In the genomic region with DNA sequence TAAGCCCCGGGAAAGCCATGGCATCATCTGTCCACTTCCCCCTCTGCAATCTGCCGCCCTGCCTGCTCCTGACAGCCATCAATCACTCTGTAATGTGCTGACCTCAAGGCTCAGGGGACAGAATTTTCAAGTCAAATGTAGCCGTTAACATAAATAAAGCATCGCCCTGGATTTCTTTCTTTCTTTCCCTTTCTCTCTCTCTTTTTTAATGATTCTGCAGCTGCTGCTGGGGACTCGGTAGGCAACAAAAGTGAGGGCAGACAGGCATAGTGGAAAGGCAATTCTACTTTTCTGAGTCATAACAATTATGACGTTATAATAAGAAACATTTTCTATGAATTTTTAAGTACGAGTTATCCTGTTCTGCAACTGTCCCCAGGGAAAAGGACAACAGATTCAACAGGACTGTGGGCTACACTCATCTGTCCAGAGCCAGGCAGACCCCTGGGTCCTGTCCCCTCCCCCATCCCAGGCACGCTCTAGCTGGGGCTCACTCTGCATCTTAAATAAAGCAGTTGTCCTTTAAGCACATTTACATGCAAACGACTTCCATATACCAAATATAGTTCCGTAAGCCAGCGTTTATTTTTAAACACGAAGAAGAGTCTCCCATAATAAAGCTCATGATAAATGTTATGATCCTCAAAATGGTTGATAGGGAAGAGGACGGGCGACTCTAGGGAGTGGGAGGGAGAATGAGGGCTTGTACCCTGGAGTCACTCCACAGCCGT, we compare ENCODE assay signal across 1 cellular context.
A peak's percentile ranks its signal among the peaks of the same experiment; 100 is the strongest.
TF ChIP-seq lines count a peak whose summit lies in the region.

No MANE protein-coding gene starts in this region.

TF ChIP-seq in K562, 482 proteins besides CTCF, POLR2A, EP300 and RAD21 (continued from another document and continues in another):
- TF ChIP-seq LARP7 (IDR thresholded peaks at IDR 0.05) (no peak), ELF4 (CRISPR knock-in tag; IDR thresholded peaks at IDR 0.05) (no peak), ESRRA (IDR thresholded peaks at IDR 0.05; ENCODE audit: borderline replicate concordance, low read depth) (peak; percentile 26; the same call in 1 of the 2 replicates), GTF2F1 (IDR thresholded peaks at IDR 0.05; ENCODE audit: low read depth, low read length) (no peak), FOXP4 (CRISPR knock-in tag; IDR thresholded peaks at IDR 0.05; ENCODE audit: borderline replicate concordance) (no peak), JUN (IDR thresholded peaks at IDR 0.05; ENCODE audit: borderline replicate concordance, low read depth, low read length) (no peak), JUN (CRISPR knock-in tag; IDR thresholded peaks at IDR 0.05; ENCODE audit: borderline replicate concordance) (no peak), THRAP3 (IDR thresholded peaks at IDR 0.05; ENCODE audit: borderline replicate concordance) (no peak), CEBPB (tag; IDR thresholded peaks at IDR 0.05) (no peak), ZNF354B (CRISPR knock-in tag; IDR thresholded peaks at IDR 0.05) (no peak), ZNF699 (CRISPR knock-in tag; IDR thresholded peaks at IDR 0.05; ENCODE audit: insufficient replicate concordance) (no peak), EP400 (IDR thresholded peaks at IDR 0.05) (no peak), ADNP (tag; IDR thresholded peaks at IDR 0.05) (no peak), CEBPZ (IDR thresholded peaks at IDR 0.05; ENCODE audit: borderline replicate concordance, low read depth, low read length) (no peak), ZBED1 (IDR thresholded peaks at IDR 0.05) (no peak), FOSL1 (tag; conservative IDR thresholded peaks at IDR 0.05) (no peak), PREB (CRISPR knock-in tag; IDR thresholded peaks at IDR 0.05) (no peak), ZBTB7A (IDR thresholded peaks at IDR 0.05; ENCODE audit: borderline replicate concordance, control insufficient read depth, low read depth, low read length) (no peak), FOXJ3 (CRISPR knock-in tag; IDR thresholded peaks at IDR 0.05) (no peak), SUPT5H (IDR thresholded peaks at IDR 0.05) (no peak), PBX2 (CRISPR knock-in tag; IDR thresholded peaks at IDR 0.05; ENCODE audit: low read depth) (peak; percentile 90), PBX2 (tag; conservative IDR thresholded peaks at IDR 0.05; ENCODE audit: low read depth) (peak; percentile 98), SLC30A9 (CRISPR knock-in tag; IDR thresholded peaks at IDR 0.05) (no peak), DMBX1 (CRISPR knock-in tag; IDR thresholded peaks at IDR 0.05; ENCODE audit: borderline replicate concordance) (no peak)
- TF ChIP-seq, protein P1, sequence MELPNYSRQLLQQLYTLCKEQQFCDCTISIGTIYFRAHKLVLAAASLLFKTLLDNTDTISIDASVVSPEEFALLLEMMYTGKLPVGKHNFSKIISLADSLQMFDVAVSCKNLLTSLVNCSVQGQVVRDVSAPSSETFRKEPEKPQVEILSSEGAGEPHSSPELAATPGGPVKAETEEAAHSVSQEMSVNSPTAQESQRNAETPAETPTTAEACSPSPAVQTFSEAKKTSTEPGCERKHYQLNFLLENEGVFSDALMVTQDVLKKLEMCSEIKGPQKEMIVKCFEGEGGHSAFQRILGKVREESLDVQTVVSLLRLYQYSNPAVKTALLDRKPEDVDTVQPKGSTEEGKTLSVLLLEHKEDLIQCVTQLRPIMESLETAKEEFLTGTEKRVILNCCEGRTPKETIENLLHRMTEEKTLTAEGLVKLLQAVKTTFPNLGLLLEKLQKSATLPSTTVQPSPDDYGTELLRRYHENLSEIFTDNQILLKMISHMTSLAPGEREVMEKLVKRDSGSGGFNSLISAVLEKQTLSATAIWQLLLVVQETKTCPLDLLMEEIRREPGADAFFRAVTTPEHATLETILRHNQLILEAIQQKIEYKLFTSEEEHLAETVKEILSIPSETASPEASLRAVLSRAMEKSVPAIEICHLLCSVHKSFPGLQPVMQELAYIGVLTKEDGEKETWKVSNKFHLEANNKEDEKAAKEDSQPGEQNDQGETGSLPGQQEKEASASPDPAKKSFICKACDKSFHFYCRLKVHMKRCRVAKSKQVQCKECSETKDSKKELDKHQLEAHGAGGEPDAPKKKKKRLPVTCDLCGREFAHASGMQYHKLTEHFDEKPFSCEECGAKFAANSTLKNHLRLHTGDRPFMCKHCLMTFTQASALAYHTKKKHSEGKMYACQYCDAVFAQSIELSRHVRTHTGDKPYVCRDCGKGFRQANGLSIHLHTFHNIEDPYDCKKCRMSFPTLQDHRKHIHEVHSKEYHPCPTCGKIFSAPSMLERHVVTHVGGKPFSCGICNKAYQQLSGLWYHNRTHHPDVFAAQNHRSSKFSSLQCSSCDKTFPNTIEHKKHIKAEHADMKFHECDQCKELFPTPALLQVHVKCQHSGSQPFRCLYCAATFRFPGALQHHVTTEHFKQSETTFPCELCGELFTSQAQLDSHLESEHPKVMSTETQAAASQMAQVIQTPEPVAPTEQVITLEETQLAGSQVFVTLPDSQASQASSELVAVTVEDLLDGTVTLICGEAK (IDR thresholded peaks at IDR 0.05): no peak
- TF ChIP-seq, protein P1 (CRISPR knock-in tag; IDR thresholded peaks at IDR 0.05): no peak
- TF ChIP-seq, protein P2, sequence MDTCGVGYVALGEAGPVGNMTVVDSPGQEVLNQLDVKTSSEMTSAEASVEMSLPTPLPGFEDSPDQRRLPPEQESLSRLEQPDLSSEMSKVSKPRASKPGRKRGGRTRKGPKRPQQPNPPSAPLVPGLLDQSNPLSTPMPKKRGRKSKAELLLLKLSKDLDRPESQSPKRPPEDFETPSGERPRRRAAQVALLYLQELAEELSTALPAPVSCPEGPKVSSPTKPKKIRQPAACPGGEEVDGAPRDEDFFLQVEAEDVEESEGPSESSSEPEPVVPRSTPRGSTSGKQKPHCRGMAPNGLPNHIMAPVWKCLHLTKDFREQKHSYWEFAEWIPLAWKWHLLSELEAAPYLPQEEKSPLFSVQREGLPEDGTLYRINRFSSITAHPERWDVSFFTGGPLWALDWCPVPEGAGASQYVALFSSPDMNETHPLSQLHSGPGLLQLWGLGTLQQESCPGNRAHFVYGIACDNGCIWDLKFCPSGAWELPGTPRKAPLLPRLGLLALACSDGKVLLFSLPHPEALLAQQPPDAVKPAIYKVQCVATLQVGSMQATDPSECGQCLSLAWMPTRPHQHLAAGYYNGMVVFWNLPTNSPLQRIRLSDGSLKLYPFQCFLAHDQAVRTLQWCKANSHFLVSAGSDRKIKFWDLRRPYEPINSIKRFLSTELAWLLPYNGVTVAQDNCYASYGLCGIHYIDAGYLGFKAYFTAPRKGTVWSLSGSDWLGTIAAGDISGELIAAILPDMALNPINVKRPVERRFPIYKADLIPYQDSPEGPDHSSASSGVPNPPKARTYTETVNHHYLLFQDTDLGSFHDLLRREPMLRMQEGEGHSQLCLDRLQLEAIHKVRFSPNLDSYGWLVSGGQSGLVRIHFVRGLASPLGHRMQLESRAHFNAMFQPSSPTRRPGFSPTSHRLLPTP (IDR thresholded peaks at IDR 0.05; ENCODE audit: borderline replicate concordance, extremely low read depth, insufficient read length): no peak
- TF ChIP-seq, protein P3, sequence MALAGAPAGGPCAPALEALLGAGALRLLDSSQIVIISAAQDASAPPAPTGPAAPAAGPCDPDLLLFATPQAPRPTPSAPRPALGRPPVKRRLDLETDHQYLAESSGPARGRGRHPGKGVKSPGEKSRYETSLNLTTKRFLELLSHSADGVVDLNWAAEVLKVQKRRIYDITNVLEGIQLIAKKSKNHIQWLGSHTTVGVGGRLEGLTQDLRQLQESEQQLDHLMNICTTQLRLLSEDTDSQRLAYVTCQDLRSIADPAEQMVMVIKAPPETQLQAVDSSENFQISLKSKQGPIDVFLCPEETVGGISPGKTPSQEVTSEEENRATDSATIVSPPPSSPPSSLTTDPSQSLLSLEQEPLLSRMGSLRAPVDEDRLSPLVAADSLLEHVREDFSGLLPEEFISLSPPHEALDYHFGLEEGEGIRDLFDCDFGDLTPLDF (CRISPR knock-in tag; IDR thresholded peaks at IDR 0.05): no peak
